8 cellular contexts compared by ENCODE assay signal in the genomic region with DNA sequence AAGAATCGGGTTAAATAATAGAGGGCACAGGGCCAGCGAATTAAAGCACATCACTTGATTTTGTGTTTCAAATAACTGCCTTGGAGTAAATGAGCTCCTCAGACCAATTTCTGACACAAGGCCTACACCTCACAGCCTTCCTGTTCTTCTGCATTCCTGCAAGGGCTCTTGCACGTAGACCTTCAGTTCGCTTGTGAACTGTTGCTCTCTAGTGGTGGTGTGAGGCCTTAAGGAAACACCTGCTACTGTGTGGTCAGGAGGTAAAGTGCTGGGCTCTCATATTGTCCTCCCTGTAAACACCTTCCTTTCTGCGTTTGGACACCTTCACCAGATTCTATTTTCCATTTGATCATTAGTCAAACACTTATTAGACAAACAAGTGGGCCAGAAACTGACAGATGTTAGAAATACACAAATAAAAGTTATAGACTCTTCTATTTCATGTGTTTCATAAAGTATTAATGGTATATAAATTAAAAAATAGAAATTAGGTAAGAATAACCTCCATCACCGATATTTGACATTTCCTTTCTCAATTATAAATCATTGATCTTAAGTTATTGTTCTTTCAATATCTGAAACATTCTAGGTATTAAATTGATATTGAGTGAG.
DNase-seq lines count a peak whose midpoint lies in the region; ATAC-seq and TF ChIP-seq lines count a peak whose summit lies in the region.

No MANE protein-coding gene starts in this region.

- ATAC-seq in GM18873 (IDR thresholded peaks at IDR 0.05; ENCODE audit: low FRiP score, unreplicated experiment) = peak; percentile 94
- ATAC-seq in HG03095 (IDR thresholded peaks at IDR 0.05; ENCODE audit: unreplicated experiment) = peak; percentile 97

- no peak for DNase-seq in AG09319 (ENCODE audit: extremely low read depth, low read depth)
- DNase-seq in NOMO-1 treated with DMSO at 0.1 percent for 48 hours (lab: John Stamatoyannopoulos, UW; ENCODE audit: unreplicated experiment) = peak; percentile 92
- peak; percentile 53 for DNase-seq in activated T-cell treated with anti-CD3 and anti-CD28 coated beads for 24 hours (ENCODE audit: low read depth)
- DNase-seq in germinal center (ENCODE audit: low spot score) = peak; percentile 32
- DNase-seq in stimulated activated CD4-positive, alpha-beta T cell treated with anti-CD3 and anti-CD28 coated beads, Interleukin-12 subunit alpha, Interleukin-12 subunit beta, amount 100 ng/mL, for 24 hours (ENCODE audit: low read depth in 2 of 2) = peak; percentile 36 to 45
- DNase-seq in epidermal melanocyte (ENCODE audit: insufficient read length, low spot score) = no peak

- peak; percentile 26 for TF ChIP-seq CTCF in AG09319 (IDR thresholded peaks at IDR 0.05; ENCODE audit: low read depth, low read length)

Comparison
In these comparisons a context has a peak if more than half of its experiments do, and no peak if none do; other contexts are left out.
1. DNase-seq: peak in NOMO-1 treated with DMSO at 0.1 percent for 48 hours (single experiment), activated T-cell treated with anti-CD3 and anti-CD28 coated beads for 24 hours (single experiment), germinal center (single experiment) and stimulated activated CD4-positive, alpha-beta T cell treated with anti-CD3 and anti-CD28 coated beads, Interleukin-12 subunit alpha, Interleukin-12 subunit beta, amount 100 ng/mL, for 24 hours (2 of 2); none in AG09319 (single experiment) and epidermal melanocyte (single experiment).